Comparison of ENCODE assay signal across 8 cellular contexts in genomic region chr13:21478881-21479808, GRCh38. TPM values are rescaled to one million over a fixed set of nuclear protein-coding genes. Genes with fewer than 3 reads are reported as not detected.
DNase-seq lines count a peak whose midpoint lies in the region; ATAC-seq and TF ChIP-seq lines count a peak whose summit lies in the region.

No MANE protein-coding gene starts in this region.

- H3K27ac Mint-ChIP-seq in activated T-cell treated with anti-CD3 and anti-CD28 coated beads, Interleukin-2, amount 50 U/mL, for 24 hours: peak overlapping the region; percentile 31
- no peak overlapping the region for H3K27ac Mint-ChIP-seq in neural crest cell (ENCODE audit: unreplicated experiment)

- peak; percentile 59 for DNase-seq in DMS153 (lab: John Stamatoyannopoulos, UW)
- DNase-seq in NCI-H748 treated with DMSO at 0.1 percent for 48 hours (lab: John Stamatoyannopoulos, UW): peak; percentile 92
- no peak for DNase-seq in activated T-cell treated with anti-CD3 and anti-CD28 coated beads, Interleukin-2, amount 50 U/mL, for 24 hours
- peak; percentile 90 for DNase-seq in fibroblast of the aortic adventitia (ENCODE audit: low read depth)
- peak; percentile 48 for DNase-seq in neural crest cell (ENCODE audit: low read depth, low spot score)

- peak overlapping the region; percentile 23 for H3K4me3 Mint-ChIP-seq in activated T-cell treated with anti-CD3 and anti-CD28 coated beads, Interleukin-2, amount 50 U/mL, for 24 hours
- H3K4me3 Mint-ChIP-seq in neural crest cell: no peak overlapping the region

- peaks cover 12% of the 10 kb centered on the region for H3K4me1 Mint-ChIP-seq in activated T-cell treated with anti-CD3 and anti-CD28 coated beads, Interleukin-2, amount 50 U/mL, for 24 hours (ENCODE audit: low read depth)
- peaks cover 7% of the 10 kb centered on the region for H3K4me1 Mint-ChIP-seq in neural crest cell

- no peaks in the 10 kb centered on the region for H3K36me3 Mint-ChIP-seq in activated T-cell treated with anti-CD3 and anti-CD28 coated beads, Interleukin-2, amount 50 U/mL, for 24 hours (ENCODE audit: low read depth)
- H3K36me3 Mint-ChIP-seq in neural crest cell (ENCODE audit: low read depth): peaks cover 2% of the 10 kb centered on the region

- peak overlapping the region; percentile 57 for H3K4me3 ChIP-seq in fibroblast of the aortic adventitia (ENCODE audit: low read depth, low read length)

- H3K27me3 Mint-ChIP-seq in activated T-cell treated with anti-CD3 and anti-CD28 coated beads, Interleukin-2, amount 50 U/mL, for 24 hours: peaks cover 3% of the 10 kb centered on the region
- H3K27me3 Mint-ChIP-seq in neural crest cell (ENCODE audit: low read depth): peaks cover 4% of the 10 kb centered on the region

- no peaks in the 10 kb centered on the region for H3K9me3 Mint-ChIP-seq in activated T-cell treated with anti-CD3 and anti-CD28 coated beads, Interleukin-2, amount 50 U/mL, for 24 hours
- H3K9me3 Mint-ChIP-seq in neural crest cell: no peaks in the 10 kb centered on the region

- TF ChIP-seq CTCF in fibroblast of the aortic adventitia (IDR thresholded peaks at IDR 0.05; ENCODE audit: insufficient read depth, low read length) (peak; percentile 53), neural crest cell (conservative IDR thresholded peaks at IDR 0.05) (peak; percentile 81)

- ATAC-seq in HG02798 (IDR thresholded peaks at IDR 0.05; ENCODE audit: poor library complexity, unreplicated experiment) (peak; percentile 47), GM21723 (IDR thresholded peaks at IDR 0.05; ENCODE audit: unreplicated experiment) (no peak), GM19324 (IDR thresholded peaks at IDR 0.05; ENCODE audit: low FRiP score, unreplicated experiment) (no peak)

RNA-seq across cellular contexts. Expression of gene ZDHHC20, which starts 20.0 kb away (rescaled TPM):
- total RNA-seq in fibroblast of the aortic adventitia (ENCODE audit: low replicate concordance): 28.0 and 108 TPM in 2 replicates
- 65.2 and 65.7 TPM in 2 replicates for total RNA-seq in neural crest cell
